Comparison of ENCODE assay signal across 2 cellular contexts in genomic region chr10:113476191-113476590, GRCh38.
TF ChIP-seq lines count a peak whose summit lies in the region.

No MANE protein-coding gene starts in this region.

TF ChIP-seq in SK-N-SH, 30 proteins besides CTCF, POLR2A, EP300 and RAD21 (continued from another document):
- TF ChIP-seq PBX3 (IDR thresholded peaks at IDR 0.05), result no peak
- TF ChIP-seq CHD2 (IDR thresholded peaks at IDR 0.05; ENCODE audit: low read length, partially characterized antibody), result no peak
- TF ChIP-seq TCF12 (IDR thresholded peaks at IDR 0.05), result no peak
- no peak for TF ChIP-seq RFX5 (IDR thresholded peaks at IDR 0.05; ENCODE audit: low read length)
- no peak for TF ChIP-seq POLR2AphosphoS5 (IDR thresholded peaks at IDR 0.05; ENCODE audit: low read depth, low read length)
- TF ChIP-seq FOXJ3 (CRISPR knock-in tag; IDR thresholded peaks at IDR 0.05), result no peak
- no peak for TF ChIP-seq FOXM1 (IDR thresholded peaks at IDR 0.05; ENCODE audit: low read depth)
- TF ChIP-seq MAX (IDR thresholded peaks at IDR 0.05; ENCODE audit: low read depth), result no peak
- no peak for TF ChIP-seq RXRA (IDR thresholded peaks at IDR 0.05; ENCODE audit: borderline replicate concordance, low read depth)
- TF ChIP-seq USF1 (IDR thresholded peaks at IDR 0.05; ENCODE audit: borderline replicate concordance, low read depth), result no peak
- TF ChIP-seq ZBTB33 (IDR thresholded peaks at IDR 0.05; ENCODE audit: borderline replicate concordance, low read depth), result no peak
- TF ChIP-seq MEF2A (IDR thresholded peaks at IDR 0.05; ENCODE audit: borderline replicate concordance, low read depth), result no peak

TF ChIP-seq in SK-N-SH treated with all-trans-retinoic acid at 6 μM for 48 hours, 23 proteins besides CTCF, POLR2A, EP300 and RAD21 (continued from another document):
- TF ChIP-seq TSHZ2 (CRISPR knock-in tag; IDR thresholded peaks at IDR 0.05) (no peak), ESRRG (CRISPR knock-in tag; IDR thresholded peaks at IDR 0.05) (no peak), POU6F1 (CRISPR knock-in tag; IDR thresholded peaks at IDR 0.05; ENCODE audit: borderline replicate concordance, low read depth) (no peak), PPARA (CRISPR knock-in tag; IDR thresholded peaks at IDR 0.05; ENCODE audit: borderline replicate concordance) (no peak), ZC3H10 (CRISPR knock-in tag; IDR thresholded peaks at IDR 0.05) (no peak), SNAI2 (CRISPR knock-in tag; IDR thresholded peaks at IDR 0.05) (no peak), PATZ1 (CRISPR knock-in tag; IDR thresholded peaks at IDR 0.05; ENCODE audit: borderline replicate concordance) (no peak), CREB5 (CRISPR knock-in tag; IDR thresholded peaks at IDR 0.05; ENCODE audit: low read depth) (no peak), GLIS3 (CRISPR knock-in tag; IDR thresholded peaks at IDR 0.05) (no peak), OSR1 (CRISPR knock-in tag; IDR thresholded peaks at IDR 0.05) (no peak), ZNF8 (CRISPR knock-in tag; IDR thresholded peaks at IDR 0.05) (no peak), ZFP3 (CRISPR knock-in tag; IDR thresholded peaks at IDR 0.05) (no peak)
